In the genomic region with DNA sequence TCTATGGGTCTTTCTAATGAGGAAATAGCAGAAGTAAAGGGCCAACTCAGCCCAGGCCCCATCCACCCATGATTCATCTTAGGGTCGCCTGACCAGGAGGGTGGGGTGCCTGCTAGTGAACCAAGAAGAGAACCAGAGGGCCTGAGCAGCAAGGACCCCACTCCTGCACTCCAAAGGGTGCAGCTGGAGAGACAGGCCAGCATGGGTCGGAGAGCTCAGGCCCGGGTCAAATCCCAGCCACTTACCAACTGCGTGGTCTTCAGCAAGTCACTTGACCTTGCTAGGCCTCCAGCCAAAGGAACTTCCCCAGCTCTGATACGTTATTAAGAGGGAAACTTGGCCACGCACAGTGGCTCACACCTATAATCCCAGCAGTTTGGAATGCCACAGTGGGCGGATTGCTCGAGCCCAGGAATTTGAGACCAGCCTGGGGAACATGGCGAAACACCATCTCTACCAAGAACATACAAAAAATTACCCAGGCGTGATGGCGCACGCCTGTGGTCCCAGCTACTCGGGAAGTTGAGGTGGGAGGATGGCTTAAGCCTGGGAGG, we compare ENCODE assay signal across 1 cellular context.
TF ChIP-seq lines count a peak whose summit lies in the region.

No MANE protein-coding gene starts in this region.

TF ChIP-seq in K562, 482 proteins besides CTCF, POLR2A, EP300 and RAD21:
- TF ChIP-seq POLR2B (IDR thresholded peaks at IDR 0.05; ENCODE audit: low read depth, partially characterized antibody) (peak; percentile 36), GABPB2 (CRISPR knock-in tag; conservative IDR thresholded peaks at IDR 0.05) (no peak), KDM5B (IDR thresholded peaks at IDR 0.05; ENCODE audit: insufficient replicate concordance, low read depth, low read length) (peak; percentile 3), POLR2AphosphoS5 (IDR thresholded peaks at IDR 0.05; ENCODE audit: control insufficient read depth, insufficient read depth, low read depth, low read length) (peak; percentile 16), ELF2 (CRISPR knock-in tag; IDR thresholded peaks at IDR 0.05) (0 out of 2 replicates have a peak, but pooled peaks have one; percentile 26), MCM5 (IDR thresholded peaks at IDR 0.05; ENCODE audit: low read depth) (no peak), TEAD4 (IDR thresholded peaks at IDR 0.05; ENCODE audit: low read length) (0 out of 2 replicates have a peak, but pooled peaks have one; percentile 6), TEAD4 (CRISPR knock-in tag; IDR thresholded peaks at IDR 0.05; ENCODE audit: borderline replicate concordance) (no peak), BCLAF1 (IDR thresholded peaks at IDR 0.05; ENCODE audit: borderline replicate concordance in 1 of 2, control insufficient read depth in 1 of 2, low read depth in 2 of 2, low read length in 1 of 2) (0 out of 4 replicates have a peak, but pooled peaks of 1 of the 2 experiments have one; percentile 24), TCF3 (CRISPR knock-in tag; IDR thresholded peaks at IDR 0.05) (no peak), SETDB1 (IDR thresholded peaks at IDR 0.05; ENCODE audit: low read length) (peak; percentile 27), POLR2G (IDR thresholded peaks at IDR 0.05; ENCODE audit: low read depth, low read length) (0 out of 2 replicates have a peak, but pooled peaks have one; percentile 30), RNF219 (CRISPR knock-in tag; IDR thresholded peaks at IDR 0.05) (no peak)
